ENCODE assay signal across 1 cellular context in the genomic region with DNA sequence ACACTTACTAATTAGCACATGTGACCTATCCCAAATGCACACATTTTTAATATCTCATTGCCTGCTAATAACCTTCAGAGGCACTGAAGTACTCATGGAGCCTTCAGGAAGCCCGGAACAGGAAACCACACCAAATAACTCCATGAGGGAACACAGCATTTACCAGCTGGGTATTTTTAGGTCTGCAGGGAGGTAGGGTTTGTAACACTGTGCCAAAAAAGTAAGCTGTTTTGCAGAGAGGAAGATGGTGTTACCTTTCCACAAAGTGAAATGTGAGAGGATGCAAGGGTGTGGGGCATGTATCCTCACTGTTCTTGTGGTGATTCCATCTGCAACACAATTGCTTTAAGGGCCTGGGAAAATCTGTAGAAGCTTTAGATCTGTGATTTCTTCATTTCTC.
TF ChIP-seq lines count a peak whose summit lies in the region.

No MANE protein-coding gene starts in this region.

TF ChIP-seq in GM23338, 12 proteins besides CTCF, POLR2A, EP300 and RAD21 (continued from another document):
- TF ChIP-seq, protein P1, sequence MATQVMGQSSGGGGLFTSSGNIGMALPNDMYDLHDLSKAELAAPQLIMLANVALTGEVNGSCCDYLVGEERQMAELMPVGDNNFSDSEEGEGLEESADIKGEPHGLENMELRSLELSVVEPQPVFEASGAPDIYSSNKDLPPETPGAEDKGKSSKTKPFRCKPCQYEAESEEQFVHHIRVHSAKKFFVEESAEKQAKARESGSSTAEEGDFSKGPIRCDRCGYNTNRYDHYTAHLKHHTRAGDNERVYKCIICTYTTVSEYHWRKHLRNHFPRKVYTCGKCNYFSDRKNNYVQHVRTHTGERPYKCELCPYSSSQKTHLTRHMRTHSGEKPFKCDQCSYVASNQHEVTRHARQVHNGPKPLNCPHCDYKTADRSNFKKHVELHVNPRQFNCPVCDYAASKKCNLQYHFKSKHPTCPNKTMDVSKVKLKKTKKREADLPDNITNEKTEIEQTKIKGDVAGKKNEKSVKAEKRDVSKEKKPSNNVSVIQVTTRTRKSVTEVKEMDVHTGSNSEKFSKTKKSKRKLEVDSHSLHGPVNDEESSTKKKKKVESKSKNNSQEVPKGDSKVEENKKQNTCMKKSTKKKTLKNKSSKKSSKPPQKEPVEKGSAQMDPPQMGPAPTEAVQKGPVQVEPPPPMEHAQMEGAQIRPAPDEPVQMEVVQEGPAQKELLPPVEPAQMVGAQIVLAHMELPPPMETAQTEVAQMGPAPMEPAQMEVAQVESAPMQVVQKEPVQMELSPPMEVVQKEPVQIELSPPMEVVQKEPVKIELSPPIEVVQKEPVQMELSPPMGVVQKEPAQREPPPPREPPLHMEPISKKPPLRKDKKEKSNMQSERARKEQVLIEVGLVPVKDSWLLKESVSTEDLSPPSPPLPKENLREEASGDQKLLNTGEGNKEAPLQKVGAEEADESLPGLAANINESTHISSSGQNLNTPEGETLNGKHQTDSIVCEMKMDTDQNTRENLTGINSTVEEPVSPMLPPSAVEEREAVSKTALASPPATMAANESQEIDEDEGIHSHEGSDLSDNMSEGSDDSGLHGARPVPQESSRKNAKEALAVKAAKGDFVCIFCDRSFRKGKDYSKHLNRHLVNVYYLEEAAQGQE (IDR thresholded peaks at IDR 0.05; ENCODE audit: unreplicated experiment), result no peak
- TF ChIP-seq ZNF331 (CRISPR knock-in tag; IDR thresholded peaks at IDR 0.05; ENCODE audit: low read depth) (no peak), ZNF114 (CRISPR knock-in tag; IDR thresholded peaks at IDR 0.05) (no peak), EZH2 (IDR thresholded peaks at IDR 0.05; ENCODE audit: low read depth, unreplicated experiment) (no peak)
- TF ChIP-seq, protein P2, sequence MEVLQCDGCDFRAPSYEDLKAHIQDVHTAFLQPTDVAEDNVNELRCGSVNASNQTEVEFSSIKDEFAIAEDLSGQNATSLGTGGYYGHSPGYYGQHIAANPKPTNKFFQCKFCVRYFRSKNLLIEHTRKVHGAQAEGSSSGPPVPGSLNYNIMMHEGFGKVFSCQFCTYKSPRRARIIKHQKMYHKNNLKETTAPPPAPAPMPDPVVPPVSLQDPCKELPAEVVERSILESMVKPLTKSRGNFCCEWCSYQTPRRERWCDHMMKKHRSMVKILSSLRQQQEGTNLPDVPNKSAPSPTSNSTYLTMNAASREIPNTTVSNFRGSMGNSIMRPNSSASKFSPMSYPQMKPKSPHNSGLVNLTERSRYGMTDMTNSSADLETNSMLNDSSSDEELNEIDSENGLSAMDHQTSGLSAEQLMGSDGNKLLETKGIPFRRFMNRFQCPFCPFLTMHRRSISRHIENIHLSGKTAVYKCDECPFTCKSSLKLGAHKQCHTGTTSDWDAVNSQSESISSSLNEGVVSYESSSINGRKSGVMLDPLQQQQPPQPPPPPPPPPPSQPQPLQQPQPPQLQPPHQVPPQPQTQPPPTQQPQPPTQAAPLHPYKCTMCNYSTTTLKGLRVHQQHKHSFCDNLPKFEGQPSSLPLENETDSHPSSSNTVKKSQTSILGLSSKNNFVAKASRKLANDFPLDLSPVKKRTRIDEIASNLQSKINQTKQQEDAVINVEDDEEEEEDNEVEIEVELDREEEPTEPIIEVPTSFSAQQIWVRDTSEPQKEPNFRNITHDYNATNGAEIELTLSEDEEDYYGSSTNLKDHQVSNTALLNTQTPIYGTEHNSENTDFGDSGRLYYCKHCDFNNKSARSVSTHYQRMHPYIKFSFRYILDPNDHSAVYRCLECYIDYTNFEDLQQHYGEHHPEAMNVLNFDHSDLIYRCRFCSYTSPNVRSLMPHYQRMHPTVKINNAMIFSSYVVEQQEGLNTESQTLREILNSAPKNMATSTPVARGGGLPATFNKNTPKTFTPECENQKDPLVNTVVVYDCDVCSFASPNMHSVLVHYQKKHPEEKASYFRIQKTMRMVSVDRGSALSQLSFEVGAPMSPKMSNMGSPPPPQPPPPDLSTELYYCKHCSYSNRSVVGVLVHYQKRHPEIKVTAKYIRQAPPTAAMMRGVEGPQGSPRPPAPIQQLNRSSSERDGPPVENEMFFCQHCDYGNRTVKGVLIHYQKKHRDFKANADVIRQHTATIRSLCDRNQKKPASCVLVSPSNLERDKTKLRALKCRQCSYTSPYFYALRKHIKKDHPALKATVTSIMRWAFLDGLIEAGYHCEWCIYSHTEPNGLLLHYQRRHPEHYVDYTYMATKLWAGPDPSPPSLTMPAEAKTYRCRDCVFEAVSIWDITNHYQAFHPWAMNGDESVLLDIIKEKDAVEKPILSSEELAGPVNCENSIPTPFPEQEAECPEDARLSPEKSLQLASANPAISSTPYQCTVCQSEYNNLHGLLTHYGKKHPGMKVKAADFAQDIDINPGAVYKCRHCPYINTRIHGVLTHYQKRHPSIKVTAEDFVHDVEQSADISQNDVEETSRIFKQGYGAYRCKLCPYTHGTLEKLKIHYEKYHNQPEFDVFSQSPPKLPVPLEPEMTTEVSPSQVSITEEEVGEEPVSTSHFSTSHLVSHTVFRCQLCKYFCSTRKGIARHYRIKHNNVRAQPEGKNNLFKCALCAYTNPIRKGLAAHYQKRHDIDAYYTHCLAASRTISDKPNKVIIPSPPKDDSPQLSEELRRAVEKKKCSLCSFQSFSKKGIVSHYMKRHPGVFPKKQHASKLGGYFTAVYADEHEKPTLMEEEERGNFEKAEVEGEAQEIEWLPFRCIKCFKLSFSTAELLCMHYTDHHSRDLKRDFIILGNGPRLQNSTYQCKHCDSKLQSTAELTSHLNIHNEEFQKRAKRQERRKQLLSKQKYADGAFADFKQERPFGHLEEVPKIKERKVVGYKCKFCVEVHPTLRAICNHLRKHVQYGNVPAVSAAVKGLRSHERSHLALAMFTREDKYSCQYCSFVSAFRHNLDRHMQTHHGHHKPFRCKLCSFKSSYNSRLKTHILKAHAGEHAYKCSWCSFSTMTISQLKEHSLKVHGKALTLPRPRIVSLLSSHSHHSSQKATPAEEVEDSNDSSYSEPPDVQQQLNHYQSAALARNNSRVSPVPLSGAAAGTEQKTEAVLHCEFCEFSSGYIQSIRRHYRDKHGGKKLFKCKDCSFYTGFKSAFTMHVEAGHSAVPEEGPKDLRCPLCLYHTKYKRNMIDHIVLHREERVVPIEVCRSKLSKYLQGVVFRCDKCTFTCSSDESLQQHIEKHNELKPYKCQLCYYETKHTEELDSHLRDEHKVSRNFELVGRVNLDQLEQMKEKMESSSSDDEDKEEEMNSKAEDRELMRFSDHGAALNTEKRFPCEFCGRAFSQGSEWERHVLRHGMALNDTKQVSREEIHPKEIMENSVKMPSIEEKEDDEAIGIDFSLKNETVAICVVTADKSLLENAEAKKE (CRISPR knock-in tag; IDR thresholded peaks at IDR 0.05), result no peak
